ENCODE assay signal across 15 cellular contexts in genomic region chr9:18493361-18494015, GRCh38. TPM values are rescaled to one million over a fixed set of nuclear protein-coding genes. Genes with fewer than 3 reads are reported as not detected.
DNase-seq lines count a peak whose midpoint lies in the region; ATAC-seq and TF ChIP-seq lines count a peak whose summit lies in the region.
"Had no signal": no experiment of that assay in that cellular context is flagged by ENCODE, and none has a peak within 500 bp of the region (broad histone marks: within the 10 kb centered on the region; RNA-seq: fewer than 3 reads in every experiment).

No MANE protein-coding gene starts in this region.

- peaks cover 8% of the 10 kb centered on the region for H3K4me1 Mint-ChIP-seq in nephron progenitor cell
- H3K4me1 Mint-ChIP-seq: activated naive CD8-positive, alpha-beta T cell treated with anti-CD3 and anti-CD28 coated beads, Interleukin-2, amount 10 ng/mL, durations not matched to agents 7 days and 5 days; stimulated activated memory B cell treated with anti-CD40 and anti-IgM and Interleukin-4, amounts not matched to agents 10 μg/mL and 1 μg/mL and 100 μg/mL, for 72 hours had no signal

- TF ChIP-seq CTCF in AG09309 (IDR thresholded peaks at IDR 0.05; ENCODE audit: control insufficient read depth, insufficient read depth, low read depth, low read length, missing control alignments): no peak
- no peak for TF ChIP-seq CTCF in foreskin keratinocyte (conservative IDR thresholded peaks at IDR 0.05)
- no peak for TF ChIP-seq CTCF in nephron progenitor cell (IDR thresholded peaks at IDR 0.05)

- ATAC-seq in foreskin keratinocyte (peak; percentile 41), HG03432 (IDR thresholded peaks at IDR 0.05; ENCODE audit: unreplicated experiment) (no peak)
- ATAC-seq: GM12878; stimulated activated memory B cell treated with anti-CD40 and anti-IgM and Interleukin-4, amounts not matched to agents 10 μg/mL and 1 μg/mL and 100 μg/mL, for 72 hours had no signal

- H3K27ac ChIP-seq in foreskin keratinocyte: no peak overlapping the region
- H3K27ac ChIP-seq: vagina had no signal

- peak overlapping the region; percentile 81 for H3K9ac ChIP-seq in adipocyte (ENCODE audit: low read length)

- H3K27ac Mint-ChIP-seq in nephron progenitor cell: no peak overlapping the region
- H3K27ac Mint-ChIP-seq: activated naive CD8-positive, alpha-beta T cell treated with anti-CD3 and anti-CD28 coated beads, Interleukin-2, amount 10 ng/mL, durations not matched to agents 7 days and 5 days; mesothelial cell of epicardium; stimulated activated memory B cell treated with anti-CD40 and anti-IgM and Interleukin-4, amounts not matched to agents 10 μg/mL and 1 μg/mL and 100 μg/mL, for 72 hours had no signal

- no peaks in the 10 kb centered on the region for H3K9me3 Mint-ChIP-seq in nephron progenitor cell
- H3K9me3 Mint-ChIP-seq: activated naive CD8-positive, alpha-beta T cell treated with anti-CD3 and anti-CD28 coated beads, Interleukin-2, amount 10 ng/mL, durations not matched to agents 7 days and 5 days; mesothelial cell of epicardium; stimulated activated memory B cell treated with anti-CD40 and anti-IgM and Interleukin-4, amounts not matched to agents 10 μg/mL and 1 μg/mL and 100 μg/mL, for 72 hours had no signal

- no peaks in the 10 kb centered on the region for H3K27me3 Mint-ChIP-seq in nephron progenitor cell (ENCODE audit: low read depth, poor library complexity)
- H3K27me3 Mint-ChIP-seq: activated naive CD8-positive, alpha-beta T cell treated with anti-CD3 and anti-CD28 coated beads, Interleukin-2, amount 10 ng/mL, durations not matched to agents 7 days and 5 days; stimulated activated memory B cell treated with anti-CD40 and anti-IgM and Interleukin-4, amounts not matched to agents 10 μg/mL and 1 μg/mL and 100 μg/mL, for 72 hours had no signal

- no peak overlapping the region for H3K4me3 ChIP-seq in AG09309 (ENCODE audit: control insufficient read depth, low read depth, low read length)
- no peak overlapping the region for H3K4me3 ChIP-seq in adipocyte (ENCODE audit: low read length)
- H3K4me3 ChIP-seq: GM12878, vagina had no signal

- peak; percentile 39 for DNase-seq in AG09309 (ENCODE audit: low read depth)
- peak; percentile 68 for DNase-seq in HT1080 (ENCODE audit: low read depth)
- DNase-seq in adipocyte (ENCODE audit: low read depth): no peak
- DNase-seq in foreskin keratinocyte: peak; percentile 52 to 81
- DNase-seq in SIG-M5 treated with dmso at 0.1 percent for 504 hours (lab: John Stamatoyannopoulos, UW; ENCODE audit: unreplicated experiment): no peak
- DNase-seq in nephron progenitor cell: no peak
- DNase-seq in SW 1271 (lab: John Stamatoyannopoulos, UW): no peak
- DNase-seq: activated naive CD8-positive, alpha-beta T cell treated with anti-CD3 and anti-CD28 coated beads, Interleukin-2, amount 10 ng/mL, durations not matched to agents 7 days and 5 days; cortex of kidney had no signal

- H3K9me3 ChIP-seq in adipocyte (ENCODE audit: control insufficient read depth, low read length): no peaks in the 10 kb centered on the region
- H3K9me3 ChIP-seq: vagina had no signal

- H3K36me3 Mint-ChIP-seq in nephron progenitor cell (ENCODE audit: low read depth): no peaks in the 10 kb centered on the region
- H3K36me3 Mint-ChIP-seq: activated naive CD8-positive, alpha-beta T cell treated with anti-CD3 and anti-CD28 coated beads, Interleukin-2, amount 10 ng/mL, durations not matched to agents 7 days and 5 days; mesothelial cell of epicardium; stimulated activated memory B cell treated with anti-CD40 and anti-IgM and Interleukin-4, amounts not matched to agents 10 μg/mL and 1 μg/mL and 100 μg/mL, for 72 hours had no signal

- H3K27me3 ChIP-seq in adipocyte (replicated peaks; ENCODE audit: control insufficient read depth, insufficient read depth, low read length): no peaks in the 10 kb centered on the region
- no peaks in the 10 kb centered on the region for H3K27me3 ChIP-seq in foreskin keratinocyte
- H3K27me3 ChIP-seq: vagina had no signal

- H3K4me1 ChIP-seq in adipocyte (ENCODE audit: control insufficient read depth, insufficient read depth, low read length): peaks cover 73% of the 10 kb centered on the region
- H3K4me1 ChIP-seq in foreskin keratinocyte: peaks cover 46% of the 10 kb centered on the region

- no peak overlapping the region for H3K4me3 Mint-ChIP-seq in nephron progenitor cell
- H3K4me3 Mint-ChIP-seq: activated naive CD8-positive, alpha-beta T cell treated with anti-CD3 and anti-CD28 coated beads, Interleukin-2, amount 10 ng/mL, durations not matched to agents 7 days and 5 days; mesothelial cell of epicardium; stimulated activated memory B cell treated with anti-CD40 and anti-IgM and Interleukin-4, amounts not matched to agents 10 μg/mL and 1 μg/mL and 100 μg/mL, for 72 hours had no signal

- H3K36me3 ChIP-seq in adipocyte (ENCODE audit: control insufficient read depth, insufficient read depth, low read length, severe bottlenecking): no peaks in the 10 kb centered on the region
- H3K36me3 ChIP-seq: vagina had no signal

RNA-seq across cellular contexts. Expression of gene ADAMTSL1, which starts 19.5 kb away (rescaled TPM):
- 1.9 and 2.2 TPM in 2 replicates for total RNA-seq in HT1080 (2014; rRNA removed; shearing (Covaris generic))
- polyA plus RNA-seq in HT1080 (2015; cell fraction: cytosol; rRNA removed): 0.73 and 0.85 TPM in 2 replicates
- 0.61 and 0.68 TPM in 2 replicates for polyA plus RNA-seq in HT1080 (2015; cell fraction: nucleus; rRNA removed)
- 0.44 and 3.7 TPM in 2 replicates for total RNA-seq in foreskin keratinocyte
- 0.22 and 1.7 TPM in 2 replicates for polyA plus RNA-seq in foreskin keratinocyte
- total RNA-seq: activated naive CD8-positive, alpha-beta T cell treated with anti-CD3 and anti-CD28 coated beads, Interleukin-2, amount 10 ng/mL, durations not matched to agents 7 days and 5 days; HT-29 had no signal

Comparison
In these comparisons a context has a peak if more than half of its experiments do, and no peak if none do; other contexts are left out.
1. DNase-seq: peak in AG09309 (single experiment), HT1080 (single experiment) and foreskin keratinocyte (2 of 2); none in adipocyte (single experiment), SIG-M5 treated with dmso at 0.1 percent for 504 hours (single experiment), nephron progenitor cell (single experiment) and SW 1271 (0 of 2).